In the genomic region with DNA sequence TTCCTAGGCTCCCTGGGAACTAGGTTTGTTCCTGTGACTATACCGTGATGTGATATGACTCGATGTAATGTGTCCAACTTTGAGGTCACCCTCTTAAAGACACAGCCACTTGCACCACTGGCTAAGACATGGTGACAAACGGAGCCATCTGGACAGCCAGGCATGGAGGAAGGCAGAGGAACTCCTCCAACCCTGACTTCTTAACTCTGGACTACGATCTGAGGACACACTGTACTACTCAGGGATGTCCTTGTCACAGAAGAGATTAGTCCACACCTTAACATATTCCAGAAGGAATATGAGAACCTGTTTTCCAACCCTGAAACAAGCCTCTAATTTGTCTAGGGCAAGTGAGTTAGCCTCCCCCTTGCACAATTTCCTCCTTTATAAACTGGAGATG, we compare ENCODE assay signal across 22 cellular contexts. TPM values are rescaled to one million over a fixed set of nuclear protein-coding genes. Genes with fewer than 3 reads are reported as not detected.
DNase-seq lines count a peak whose midpoint lies in the region; ATAC-seq and TF ChIP-seq lines count a peak whose summit lies in the region.
"Had no signal": no experiment of that assay in that cellular context is flagged by ENCODE, and none has a peak within 500 bp of the region (broad histone marks: within the 10 kb centered on the region; RNA-seq: fewer than 3 reads in every experiment).

No MANE protein-coding gene starts in this region.

- H3K79me1 ChIP-seq in IMR-90 (ENCODE audit: low read depth in 1 of 2, low read length in 2 of 2): peaks cover 46 to 81% of the 10 kb centered on the region in 2 experiments

- peaks cover 7% of the 10 kb centered on the region; the same call in 1 of the 2 replicates for H3K9me1 ChIP-seq in IMR-90 (ENCODE audit: insufficient read depth, low read length)

- peaks cover 30 to 86% (median 71%) of the 10 kb centered on the region in 4 donors for H3K4me1 Mint-ChIP-seq in CD4-positive, CD25-positive, alpha-beta regulatory T cell
- peaks cover 78% of the 10 kb centered on the region for H3K4me1 Mint-ChIP-seq in osteocyte (ENCODE audit: unreplicated experiment)

- H3K14ac ChIP-seq in IMR-90 (replicated peaks; ENCODE audit: low read depth, low read length): peak overlapping the region; percentile 44; the same call in 1 of the 2 replicates

- H3K4me3 Mint-ChIP-seq in CD4-positive, CD25-positive, alpha-beta regulatory T cell: no peak overlapping the region
- H3K4me3 Mint-ChIP-seq in osteocyte (ENCODE audit: unreplicated experiment): no peak overlapping the region
- H3K4me3 Mint-ChIP-seq: CD8-positive, alpha-beta memory T cell had no signal

- H3K56ac ChIP-seq in IMR-90 (ENCODE audit: extremely low read depth, insufficient read depth, low read length): no peak overlapping the region

- intact Hi-C loops in IMR-90 (cut with micrococcal nuclease): loop anchor here (5.0 kb wide), 1 partner anchor 44 kb away; no protein-coding TSS in a partner anchor
- intact Hi-C loops in dorsolateral prefrontal cortex (cut with DNase I): no loop called here
- intact Hi-C loops in testis (cut with DNase I; ENCODE audit: low total_unique reads): no loop called here

- POLR2A ChIA-PET in IMR-90 (lab: Charles Lee; ENCODE audit: unreplicated experiment): no interaction called here

- in situ Hi-C loops in IMR-90 (cut with MboI; ENCODE audit: low sequenced_read_pairs): no loop called here

- peak overlapping the region; percentile 69; the same call in 1 of the 2 replicates for H3K4ac ChIP-seq in IMR-90 (ENCODE audit: low read depth, low read length)

- no peaks in the 10 kb centered on the region for H3K36me3 ChIP-seq in CD4-positive, CD25-positive, alpha-beta regulatory T cell (ENCODE audit: control insufficient read depth, insufficient read depth, low read length)
- H3K36me3 ChIP-seq in IMR-90 (ENCODE audit: control insufficient read depth, insufficient read depth, low read length): no peaks in the 10 kb centered on the region
- H3K36me3 ChIP-seq in testis (ENCODE audit: low read depth, missing control alignments): no peaks in the 10 kb centered on the region
- H3K36me3 ChIP-seq: BLaER1 treated with 17β-estradiol and CSF1 and Interleukin-3, amounts not matched to agents 10 nM and 100 nM; Peyer's patch; SJCRH30 had no signal

- peak overlapping the region; percentile 46; the same call in 1 of the 2 replicates for H4K91ac ChIP-seq in IMR-90 (ENCODE audit: insufficient read depth, low read depth, low read length)

- H2BK20ac ChIP-seq in IMR-90 (ENCODE audit: low read depth, low read length): peak overlapping the region; percentile 22; the same call in 1 of the 2 replicates

- dilution Hi-C loops in IMR-90 (cut with HindIII; ENCODE audit: low sequenced_read_pairs, unreplicated experiment): no loop called here

- peaks cover 16% of the 10 kb centered on the region; the same call in 1 of the 2 replicates for H4K20me1 ChIP-seq in IMR-90 (ENCODE audit: insufficient read depth, low read length)
- H4K20me1 ChIP-seq: BLaER1 treated with 17β-estradiol and CSF1 and Interleukin-3, amounts not matched to agents 10 nM and 100 nM had no signal

- H4K8ac ChIP-seq in IMR-90 (ENCODE audit: low read depth in 2 of 2, low read length in 2 of 2): no peak overlapping the region; a peak in 1 of 4 replicates

- H2BK120ac ChIP-seq in IMR-90 (ENCODE audit: low read depth, low read length): peak overlapping the region; percentile 58; the same call in 1 of the 2 replicates

- no TSS peak for BruUV-seq in IMR-90 (replicated peaks; lab: Mats Ljungman, UMichigan)

- 0 out of 2 replicates have a peak overlapping the region, but pooled peaks have one; percentile 70 for H3K23ac ChIP-seq in IMR-90 (ENCODE audit: low read depth, low read length)

- no peak overlapping the region for H3K18ac ChIP-seq in IMR-90 (ENCODE audit: low read depth, low read length)

- TF ChIP-seq CTCF in IMR-90 (conservative IDR thresholded peaks at IDR 0.05; ENCODE audit: low read depth, low read length) (no peak), dorsolateral prefrontal cortex (IDR thresholded peaks at IDR 0.05 in 54 of 56, conservative IDR thresholded peaks at IDR 0.05 in 2 of 56; ENCODE audit: low read depth in 1 of 56, partially characterized antibody in 56 of 56) (no peak), osteocyte (IDR thresholded peaks at IDR 0.05) (no peak), testis (IDR thresholded peaks at IDR 0.05) (no peak)

- H3K27ac Mint-ChIP-seq in CD4-positive, CD25-positive, alpha-beta regulatory T cell: peak overlapping the region; percentile 9 to 84 (median 76)
- peak overlapping the region; percentile 45 for H3K27ac Mint-ChIP-seq in osteocyte (ENCODE audit: unreplicated experiment)

- TF ChIP-seq POLR2A in IMR-90 (IDR thresholded peaks at IDR 0.05; ENCODE audit: low read depth, low read length) (no peak), testis (IDR thresholded peaks at IDR 0.05) (no peak)

- CTCF ChIA-PET in IMR-90 (lab: Yijun Ruan, JAX): interaction anchor here (1.6 kb wide), 1 partner anchor 22 kb away, joined by 4 read pairs; no protein-coding TSS in a partner anchor

- no peak overlapping the region for H2AFZ ChIP-seq in IMR-90 (replicated peaks; ENCODE audit: low read length, poor library complexity)

- H2AK5ac ChIP-seq in IMR-90 (ENCODE audit: low read depth, low read length): peak overlapping the region; percentile 68; the same call in 1 of the 2 replicates

- no peaks in the 10 kb centered on the region for H3K36me3 Mint-ChIP-seq in CD4-positive, CD25-positive, alpha-beta regulatory T cell
- H3K36me3 Mint-ChIP-seq in osteocyte (ENCODE audit: unreplicated experiment): peaks cover 2% of the 10 kb centered on the region

- no peaks in the 10 kb centered on the region for H3K9me3 ChIP-seq in CD4-positive, CD25-positive, alpha-beta regulatory T cell (ENCODE audit: control insufficient read depth in 2 of 2, low read length in 2 of 2)
- no peaks in the 10 kb centered on the region for H3K9me3 ChIP-seq in IMR-90 (ENCODE audit: control insufficient read depth, insufficient read depth, low read length)
- no peaks in the 10 kb centered on the region for H3K9me3 ChIP-seq in testis
- H3K9me3 ChIP-seq: BLaER1 treated with 17β-estradiol and CSF1 and Interleukin-3, amounts not matched to agents 10 nM and 100 nM; Peyer's patch; SJCRH30 had no signal

- no peaks in the 10 kb centered on the region for H3K27me3 ChIP-seq in CD4-positive, CD25-positive, alpha-beta regulatory T cell (ENCODE audit: control insufficient read depth, insufficient read depth, low read length)
- H3K27me3 ChIP-seq in IMR-90 (ENCODE audit: control insufficient read depth, insufficient read depth, low read length) (no peaks in the 10 kb centered on the region), dorsolateral prefrontal cortex (no peaks in the 10 kb centered on the region), testis (no peaks in the 10 kb centered on the region)
- H3K27me3 ChIP-seq: BLaER1 treated with 17β-estradiol and CSF1 and Interleukin-3, amounts not matched to agents 10 nM and 100 nM; Peyer's patch; SJCRH30 had no signal

- peak overlapping the region; percentile 37 for H2AK9ac ChIP-seq in IMR-90 (replicated peaks; ENCODE audit: low read depth, low read length, poor library complexity)

- H3K4me3 ChIP-seq in CD4-positive, CD25-positive, alpha-beta regulatory T cell (ENCODE audit: low read depth, low read length): no peak overlapping the region
- H3K4me3 ChIP-seq in IMR-90 (ENCODE audit: insufficient read depth, low read depth, low read length) (no peak overlapping the region), dorsolateral prefrontal cortex (no peak overlapping the region), testis (no peak overlapping the region)
- H3K4me3 ChIP-seq: BLaER1 treated with 17β-estradiol and CSF1 and Interleukin-3, amounts not matched to agents 10 nM and 100 nM; Peyer's patch; SJCRH30 had no signal

- H3K4me2 ChIP-seq in IMR-90 (ENCODE audit: low read depth, low read length): no peak overlapping the region
- H3K4me2 ChIP-seq: BLaER1 treated with 17β-estradiol and CSF1 and Interleukin-3, amounts not matched to agents 10 nM and 100 nM had no signal

- no peak for TF ChIP-seq RAD21 in IMR-90 (IDR thresholded peaks at IDR 0.05; ENCODE audit: low read length)

- H3K9me3 Mint-ChIP-seq in CD4-positive, CD25-positive, alpha-beta regulatory T cell: no peaks in the 10 kb centered on the region
- H3K9me3 Mint-ChIP-seq in osteocyte (ENCODE audit: unreplicated experiment): peaks cover 3% of the 10 kb centered on the region
- H3K9me3 Mint-ChIP-seq: CD8-positive, alpha-beta memory T cell had no signal

- no peak for DNase-seq in CD4-positive, CD25-positive, alpha-beta regulatory T cell
- DNase-seq in IMR-90 (no peak), dorsolateral prefrontal cortex (no peak), osteocyte (ENCODE audit: extremely low spot score, unreplicated experiment) (no peak), anterior cingulate cortex (lab: John Stamatoyannopoulos, UW) (no peak), testis (no peak), NCI-H446 (lab: John Stamatoyannopoulos, UW) (no peak), hepatic stellate cell (ENCODE audit: low spot score) (no peak)
- DNase-seq: 8988T; Calu3; CD8-positive, alpha-beta memory T cell; DMS53; GF-D8; Kasumi-1; NCI-H1930; NCI-H226; NCI-H524; NCI-H774; NK-92 treated with Interleukin-12 subunit alpha and Interleukin-12 subunit beta, amount 100 ng/mL, for 24 hours; Peyer's patch; SJCRH30 had no signal

- no peak overlapping the region for H3K27ac ChIP-seq in CD4-positive, CD25-positive, alpha-beta regulatory T cell (ENCODE audit: insufficient read depth, low read length, poor library complexity, severe bottlenecking)
- H3K27ac ChIP-seq in IMR-90 (ENCODE audit: insufficient read depth, low read length) (no peak overlapping the region), dorsolateral prefrontal cortex (peak overlapping the region in 40 of 59 donors; percentile 6 to 93 (median 53)), testis (peak overlapping the region in 1 of 2 donors; percentile 12)
- H3K27ac ChIP-seq: BLaER1 treated with 17β-estradiol and CSF1 and Interleukin-3, amounts not matched to agents 10 nM and 100 nM; Peyer's patch; SJCRH30 had no signal

- H3K9ac ChIP-seq in IMR-90 (ENCODE audit: low read depth, low read length): no peak overlapping the region
- H3K9ac ChIP-seq: BLaER1 treated with 17β-estradiol and CSF1 and Interleukin-3, amounts not matched to agents 10 nM and 100 nM had no signal

- no peak overlapping the region for H2BK5ac ChIP-seq in IMR-90 (ENCODE audit: low read depth, low read length, poor library complexity, severe bottlenecking)

- 93% methylated on average over 3 of the region's 4 CpGs; no CpG with 5 or more reads in 1 of the 2 experiments for WGBS in IMR-90 (ENCODE audit: extremely low coverage in 2 of 2, insufficient read length in 1 of 2), 2 experiments
- 28 to 62% methylated on average over 4 of the region's 4 CpGs for WGBS in testis, 2 donors

- H3K4me1 ChIP-seq in CD4-positive, CD25-positive, alpha-beta regulatory T cell (ENCODE audit: control insufficient read depth, insufficient read depth, low read length, poor library complexity, severe bottlenecking): peaks cover 32% of the 10 kb centered on the region
- peaks cover 22% of the 10 kb centered on the region for H3K4me1 ChIP-seq in IMR-90 (ENCODE audit: control insufficient read depth, insufficient read depth, low read length)
- peaks cover 19% of the 10 kb centered on the region for H3K4me1 ChIP-seq in testis
- H3K4me1 ChIP-seq: BLaER1 treated with 17β-estradiol and CSF1 and Interleukin-3, amounts not matched to agents 10 nM and 100 nM; Peyer's patch; SJCRH30 had no signal

- H2BK15ac ChIP-seq in IMR-90 (ENCODE audit: low read depth, low read length): peak overlapping the region; percentile 39; the same call in 1 of the 3 replicates

- no peaks in the 10 kb centered on the region for H3K27me3 Mint-ChIP-seq in CD4-positive, CD25-positive, alpha-beta regulatory T cell
- no peaks in the 10 kb centered on the region for H3K27me3 Mint-ChIP-seq in osteocyte (ENCODE audit: unreplicated experiment)

- no peak for ATAC-seq in CD4-positive, CD25-positive, alpha-beta regulatory T cell (ENCODE audit: low read depth in 2 of 2)
- no peak for ATAC-seq in IMR-90 (ENCODE audit: low read depth)

- no peak overlapping the region for H4K5ac ChIP-seq in IMR-90 (ENCODE audit: low read depth, low read length)

RNA-seq across cellular contexts. Expression of gene TSPAN5, which starts 47.5 kb away (rescaled TPM):
- 21.2 TPM for total RNA-seq in CD4-positive, CD25-positive, alpha-beta regulatory T cell
- 10 to 100 TPM; 38.8 to 52.7 (median 43.9) TPM for polyA plus RNA-seq in CD4-positive, CD25-positive, alpha-beta regulatory T cell
- total RNA-seq in IMR-90 (2012; rRNA removed) (79.6 and 88.3 TPM in 2 replicates), dorsolateral prefrontal cortex (100 to 1,000 TPM in 86 of 120 experiments, 10 to 100 TPM in 34; 56.5 to 140 (median 109) TPM), osteocyte (64.2 and 66.0 TPM in 2 replicates), testis (10 to 100 TPM; 30.8 to 57.2 TPM)
- polyA plus RNA-seq in IMR-90 (2012; rRNA removed) (58.2 and 64.8 TPM in 2 replicates), testis (ENCODE audit: insufficient read depth, low read depth, low replicate concordance) (27.8 TPM)
- polyA plus RNA-seq in IMR-90 (2012; cell fraction: cytosol; rRNA removed): 36.9 and 41.6 TPM in 2 replicates
- 21.8 and 70.0 TPM in 2 replicates for polyA plus RNA-seq in IMR-90 (2012; cell fraction: nucleus; rRNA removed; ENCODE audit: low replicate concordance)

Comparison
In these comparisons a context has a peak if more than half of its experiments do, and no peak if none do; other contexts are left out.
1. H3K27ac ChIP-seq: peak in dorsolateral prefrontal cortex (40 of 59); none in CD4-positive, CD25-positive, alpha-beta regulatory T cell (single experiment) and IMR-90 (single experiment).